In genomic region chr6:11894212-11894611, GRCh38 we compare ENCODE assay signal across 8 cellular contexts.
"Had no signal": no experiment of that assay in that cellular context is flagged by ENCODE, and none has a peak within 500 bp of the region (broad histone marks: within the 10 kb centered on the region; RNA-seq: fewer than 3 reads in every experiment).

No MANE protein-coding gene starts in this region.

- H2AFZ ChIP-seq: GM23248 had no signal

- H3K9ac ChIP-seq: GM23248, KMS-11 had no signal

- H3K4me2 ChIP-seq: KMS-11 had no signal

- FAIRE-seq: HTR-8/SVneo had no signal

- H3K4me3 ChIP-seq: GM23248 had no signal

- DNase-seq: GM23248, GOT3, H9, HCEC 1CT, IMR-90, KBM-7 had no signal

- H3K27ac ChIP-seq: GM23248, KMS-11 had no signal

- H3K4me3 Mint-ChIP-seq: H9 had no signal
